ENCODE assay signal across 12 cellular contexts in the genomic region with DNA sequence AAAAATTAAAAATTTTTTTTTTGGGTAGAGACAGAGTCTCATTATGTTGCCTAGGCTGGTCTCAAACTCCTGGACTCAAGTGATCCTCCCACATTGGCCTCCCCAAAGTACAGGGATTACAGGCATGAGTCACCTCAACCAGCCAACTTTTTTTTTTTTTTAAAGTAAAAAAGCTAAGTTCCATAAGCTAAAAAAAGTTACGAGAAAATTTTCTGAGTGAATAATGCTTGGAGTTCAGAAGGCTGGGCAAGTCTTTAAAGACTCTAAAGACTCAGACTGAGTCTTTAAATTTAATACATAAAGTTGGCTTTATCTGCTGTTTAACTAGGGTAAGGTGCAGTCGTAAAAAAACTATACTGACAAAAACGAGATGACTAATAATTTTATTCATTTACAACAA. TPM values are rescaled to one million over a fixed set of nuclear protein-coding genes. Genes with fewer than 3 reads are reported as not detected.
DNase-seq lines count a peak whose midpoint lies in the region; ATAC-seq and TF ChIP-seq lines count a peak whose summit lies in the region.
"Had no signal": no experiment of that assay in that cellular context is flagged by ENCODE, and none has a peak within 500 bp of the region (broad histone marks: within the 10 kb centered on the region; RNA-seq: fewer than 3 reads in every experiment).

No MANE protein-coding gene starts in this region.

- POLR2A ChIA-PET in naive thymus-derived CD4-positive, alpha-beta T cell (lab: Charles Lee) = interaction anchor here (0.6 to 10.6 kb wide), 13 partner anchors 9 to 255 kb away, joined by 3 to 437 read pairs (median 5); partner anchors contain the start of genes BCL9L and TMEM25

- peaks cover 20 to 34% of the 10 kb centered on the region in 2 donors for H3K36me3 ChIP-seq in ascending aorta
- H3K36me3 ChIP-seq in naive thymus-derived CD4-positive, alpha-beta T cell (ENCODE audit: control insufficient read depth in 2 of 3, insufficient read depth in 3 of 3, low read length in 3 of 3) = peaks cover 16 to 57% (median 20%) of the 10 kb centered on the region in 3 experiments
- H3K36me3 ChIP-seq: breast epithelium had no signal

- peak overlapping the region in 8 of 10 donors; percentile 63 to 100 (median 86) for H3K4me3 Mint-ChIP-seq in naive thymus-derived CD4-positive, alpha-beta T cell
- H3K4me3 Mint-ChIP-seq: type B pancreatic cell had no signal

- peak overlapping the region; percentile 1 to 63 for H3K27ac ChIP-seq in ascending aorta
- peak overlapping the region; percentile 50 for H3K27ac ChIP-seq in naive thymus-derived CD4-positive, alpha-beta T cell (ENCODE audit: low read depth, low read length)
- H3K27ac ChIP-seq: left ventricle myocardium inferior had no signal

- intact Hi-C loops in ascending aorta (cut with DNase I) = no loop called here
- intact Hi-C loops in naive thymus-derived CD4-positive, alpha-beta T cell (cut with micrococcal nuclease) = loop anchor here in 1 of 2 donors (5.0 kb wide), 1 partner anchor 178 kb away; the partner anchor contains the start of gene PHLDB1
- intact Hi-C loops in Right ventricle myocardium superior (cut with DNase I) = no loop called here

- peak overlapping the region; percentile 0 to 12 for H3K4me3 ChIP-seq in ascending aorta
- peak overlapping the region; percentile 24 for H3K4me3 ChIP-seq in naive thymus-derived CD4-positive, alpha-beta T cell (ENCODE audit: low read length)

- no peaks in the 10 kb centered on the region for H3K27me3 Mint-ChIP-seq in naive thymus-derived CD4-positive, alpha-beta T cell
- H3K27me3 Mint-ChIP-seq: type B pancreatic cell had no signal

- peak overlapping the region in 3 of 9 donors; percentile 25 to 86 (median 27) for H3K27ac Mint-ChIP-seq in naive thymus-derived CD4-positive, alpha-beta T cell
- H3K27ac Mint-ChIP-seq: type B pancreatic cell had no signal

- H3K4me1 Mint-ChIP-seq in naive thymus-derived CD4-positive, alpha-beta T cell = peaks cover 18 to 73% (median 51%) of the 10 kb centered on the region in 7 donors

- ATAC-seq in activated CD4-positive, CD25-positive, alpha-beta regulatory T cell treated with anti-CD3 and anti-CD28 coated beads, Interleukin-2, amount 50 U/mL, for 24 hours = peak; percentile 9 to 18
- no peak for ATAC-seq in naive thymus-derived CD4-positive, alpha-beta T cell
- ATAC-seq in Right ventricle myocardium superior (ENCODE audit: poor library complexity) (no peak), HG03175 (IDR thresholded peaks at IDR 0.05; ENCODE audit: unreplicated experiment) (no peak)
- ATAC-seq: Right ventricle myocardium inferior had no signal

- CTCF ChIA-PET in naive thymus-derived CD4-positive, alpha-beta T cell (lab: Charles Lee) = interaction anchor here (1.0 to 3.0 kb wide), 3 partner anchors 96 to 111 kb away, joined by 5 to 13 read pairs (median 6); no protein-coding TSS in a partner anchor

- no peaks in the 10 kb centered on the region for H3K27me3 ChIP-seq in ascending aorta
- no peaks in the 10 kb centered on the region for H3K27me3 ChIP-seq in naive thymus-derived CD4-positive, alpha-beta T cell (ENCODE audit: control insufficient read depth in 2 of 2, insufficient read depth in 2 of 2, low read length in 2 of 2)
- H3K27me3 ChIP-seq: breast epithelium had no signal

- DNase-seq in activated CD4-positive, CD25-positive, alpha-beta regulatory T cell (lab: John Stamatoyannopoulos, UW) = no peak
- peak; percentile 55 for DNase-seq in HT1080 (ENCODE audit: low read depth)
- DNase-seq in ascending aorta (ENCODE audit: low spot score in 2 of 2) = no peak
- no peak for DNase-seq in naive thymus-derived CD4-positive, alpha-beta T cell
- no peak for DNase-seq in Right ventricle myocardium superior
- DNase-seq in SHP77 (lab: John Stamatoyannopoulos, UW) = no peak
- DNase-seq: left ventricle myocardium inferior had no signal

- H3K9me3 Mint-ChIP-seq in naive thymus-derived CD4-positive, alpha-beta T cell = peaks cover 0 to 5% (median 0%) of the 10 kb centered on the region in 11 donors
- H3K9me3 Mint-ChIP-seq: type B pancreatic cell had no signal

- H3K4me1 ChIP-seq in ascending aorta = peaks cover 14 to 49% of the 10 kb centered on the region in 2 donors
- peaks cover 60 to 70% of the 10 kb centered on the region in 2 donors for H3K4me1 ChIP-seq in naive thymus-derived CD4-positive, alpha-beta T cell (ENCODE audit: control insufficient read depth in 2 of 2, insufficient read depth in 2 of 2, low read length in 2 of 2)

- TF ChIP-seq CTCF in ascending aorta (IDR thresholded peaks at IDR 0.05) = no peak

- peaks cover 7 to 25% (median 21%) of the 10 kb centered on the region in 5 donors for H3K36me3 Mint-ChIP-seq in naive thymus-derived CD4-positive, alpha-beta T cell

- no peaks in the 10 kb centered on the region for H3K9me3 ChIP-seq in ascending aorta
- no peaks in the 10 kb centered on the region for H3K9me3 ChIP-seq in naive thymus-derived CD4-positive, alpha-beta T cell (ENCODE audit: control insufficient read depth in 2 of 3, low read length in 3 of 3)
- H3K9me3 ChIP-seq: breast epithelium, left ventricle myocardium inferior had no signal

RNA-seq across cellular contexts. Expression of gene DDX6, which starts 5.6 kb away (rescaled TPM):
- total RNA-seq in HT1080 (2014; rRNA removed; shearing (Covaris generic)) = 34.4 and 55.5 TPM in 2 replicates
- polyA plus RNA-seq in HT1080 (2015; cell fraction: cytosol; rRNA removed) = 22.0 and 30.3 TPM in 2 replicates
- 60.4 and 61.5 TPM in 2 replicates for polyA plus RNA-seq in HT1080 (2015; cell fraction: nucleus; rRNA removed)
- total RNA-seq in ascending aorta (25.9 TPM), Right ventricle myocardium superior (117 TPM)
- 100 to 1,000 TPM; 154 to 346 (median 272) TPM for total RNA-seq in naive thymus-derived CD4-positive, alpha-beta T cell
- polyA plus RNA-seq in naive thymus-derived CD4-positive, alpha-beta T cell = 100 to 1,000 TPM; 118 to 142 TPM

Comparison
In these comparisons a context has a peak if more than half of its experiments do, and no peak if none do; other contexts are left out.
1. ATAC-seq: peak in activated CD4-positive, CD25-positive, alpha-beta regulatory T cell treated with anti-CD3 and anti-CD28 coated beads, Interleukin-2, amount 50 U/mL, for 24 hours (2 of 2); none in naive thymus-derived CD4-positive, alpha-beta T cell (single experiment), Right ventricle myocardium superior (single experiment) and HG03175 (single experiment).